Comparison of ENCODE assay signal across 16 cellular contexts in the genomic region with DNA sequence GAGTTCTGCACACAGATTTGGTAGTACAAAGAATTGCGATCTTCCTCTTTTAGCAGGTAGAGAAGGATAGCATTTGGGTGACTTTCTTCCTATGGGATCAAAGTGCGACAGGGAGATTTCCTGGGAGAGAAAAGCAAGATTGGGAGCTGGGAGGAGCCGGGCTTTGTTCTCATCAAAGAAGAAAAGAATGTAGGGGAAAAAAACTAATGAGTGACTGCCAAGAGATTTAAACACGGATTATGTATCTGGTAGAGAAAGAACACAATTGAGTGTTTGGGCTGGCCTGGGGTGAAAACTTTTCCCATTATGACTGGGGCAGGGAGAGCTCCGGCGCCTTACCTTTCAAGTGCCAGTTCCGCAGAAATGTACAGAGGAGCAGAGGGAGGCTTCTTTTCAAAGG.
DNase-seq lines count a peak whose midpoint lies in the region; ATAC-seq and TF ChIP-seq lines count a peak whose summit lies in the region.
"Had no signal": no experiment of that assay in that cellular context is flagged by ENCODE, and none has a peak within 500 bp of the region (broad histone marks: within the 10 kb centered on the region; RNA-seq: fewer than 3 reads in every experiment).

No MANE protein-coding gene starts in this region.

- no peaks in the 10 kb centered on the region for H3K9me3 Mint-ChIP-seq in Caco-2 (ENCODE audit: unreplicated experiment)
- H3K9me3 Mint-ChIP-seq in endodermal cell = no peaks in the 10 kb centered on the region
- H3K9me3 Mint-ChIP-seq: activated CD4-positive, alpha-beta T cell treated with anti-CD3 and anti-CD28 coated beads, Interleukin-2, amount 10 ng/mL, durations not matched to agents 24 days and 14 days; stimulated activated naive CD8-positive, alpha-beta T cell treated with anti-CD3 and anti-CD28 coated beads, Interleukin-15, Interleukin-2, amounts not matched to agents 100 ng/mL and 50 ng/mL, for 24 hours had no signal

- H2BK120ac ChIP-seq in IMR-90 (ENCODE audit: low read depth, low read length) (no peak overlapping the region), neuronal stem cell (ENCODE audit: low read depth, low read length) (no peak overlapping the region)

- peaks cover 33% of the 10 kb centered on the region for H3K4me1 Mint-ChIP-seq in Caco-2 (ENCODE audit: low read depth, unreplicated experiment)
- H3K4me1 Mint-ChIP-seq in endodermal cell = peaks cover 58% of the 10 kb centered on the region

- H3K23ac ChIP-seq in IMR-90 (ENCODE audit: low read depth, low read length) = no peak overlapping the region
- H3K23ac ChIP-seq in neuronal stem cell (ENCODE audit: low read depth, low read length, poor library complexity) = no peak overlapping the region

- TF ChIP-seq POLR2A in IMR-90 (IDR thresholded peaks at IDR 0.05; ENCODE audit: low read depth, low read length) = no peak

- H3K4me3 ChIP-seq in Caco-2 (ENCODE audit: low read depth, low read length) (no peak overlapping the region), IMR-90 (ENCODE audit: insufficient read depth, low read depth, low read length) (no peak overlapping the region), endodermal cell (ENCODE audit: low read length) (peak overlapping the region; percentile 74), neuronal stem cell (ENCODE audit: low read length in 2 of 2) (no peak overlapping the region), smooth muscle cell (no peak overlapping the region)
- H3K4me3 ChIP-seq: pancreas, SJSA1 had no signal

- H3F3A ChIP-seq in smooth muscle cell (ENCODE audit: low read depth) = peaks cover 16% of the 10 kb centered on the region

- CTCF ChIA-PET in Caco-2 (lab: Charles Lee) = interaction anchor here (1.5 to 1.9 kb wide), 2 partner anchors 22 to 32 kb away, joined by 4 to 6 read pairs; no protein-coding TSS in a partner anchor
- CTCF ChIA-PET in IMR-90 (lab: Yijun Ruan, JAX) = no interaction called here

- H4K91ac ChIP-seq in IMR-90 (ENCODE audit: insufficient read depth, low read depth, low read length) = no peak overlapping the region
- H4K91ac ChIP-seq in neuronal stem cell (ENCODE audit: low read depth, low read length, poor library complexity) = no peak overlapping the region

- intact Hi-C loops in Caco-2 (cut with micrococcal nuclease; ENCODE audit: unreplicated experiment) = loop anchor here (2.0 to 10.0 kb wide), 4 partner anchors 45 to 578 kb away; no protein-coding TSS in a partner anchor
- intact Hi-C loops in IMR-90 (cut with micrococcal nuclease) = no loop called here

- 47% methylated on average over 3 of the region's 7 CpGs; no CpG with 5 or more reads in 1 of the 2 experiments for WGBS in IMR-90 (ENCODE audit: extremely low coverage in 2 of 2, insufficient read length in 1 of 2), 2 experiments
- WGBS in endodermal cell (ENCODE audit: insufficient coverage in 1 of 2, insufficient read length in 1 of 2), 2 experiments = 46 to 55% methylated on average over 5 to 7 of the region's 7 CpGs
- no CpG with 5 or more reads among the region's 7 CpGs for WGBS in neuronal stem cell (ENCODE audit: extremely low coverage in 2 of 2, insufficient read length in 2 of 2, insufficient replicate concordance in 1 of 2), 2 donors
- 81% methylated on average over 7 of the region's 7 CpGs for WGBS in smooth muscle cell (ENCODE audit: low lambda C conversion rate)

- H3K79me2 ChIP-seq in smooth muscle cell (ENCODE audit: low read depth) = peaks cover 13% of the 10 kb centered on the region

- peak overlapping the region; percentile 79 for H3K27ac Mint-ChIP-seq in Caco-2 (ENCODE audit: unreplicated experiment)
- peak overlapping the region; percentile 67 for H3K27ac Mint-ChIP-seq in endodermal cell
- H3K27ac Mint-ChIP-seq: activated CD4-positive, alpha-beta T cell treated with anti-CD3 and anti-CD28 coated beads, Interleukin-2, amount 10 ng/mL, durations not matched to agents 24 days and 14 days; stimulated activated naive CD8-positive, alpha-beta T cell treated with anti-CD3 and anti-CD28 coated beads, Interleukin-15, Interleukin-2, amounts not matched to agents 100 ng/mL and 50 ng/mL, for 24 hours had no signal

- H4K5ac ChIP-seq in IMR-90 (ENCODE audit: low read depth, low read length) = no peak overlapping the region

- H3K27me3 Mint-ChIP-seq in Caco-2 (ENCODE audit: insufficient read depth, unreplicated experiment) (no peaks in the 10 kb centered on the region), endodermal cell (ENCODE audit: insufficient read depth) (no peaks in the 10 kb centered on the region)
- H3K27me3 Mint-ChIP-seq: activated CD4-positive, alpha-beta T cell treated with anti-CD3 and anti-CD28 coated beads, Interleukin-2, amount 10 ng/mL, durations not matched to agents 24 days and 14 days; stimulated activated naive CD8-positive, alpha-beta T cell treated with anti-CD3 and anti-CD28 coated beads, Interleukin-15, Interleukin-2, amounts not matched to agents 100 ng/mL and 50 ng/mL, for 24 hours had no signal

- DNase-seq in Caco-2 (peak in 1 of 2 experiments; percentile 25), IMR-90 (no peak), endodermal cell (no peak), neuronal stem cell (ENCODE audit: low spot score) (peak; percentile 58), NCI-H524 treated with DMSO at 0.1 percent for 48 hours (lab: John Stamatoyannopoulos, UW) (no peak), smooth muscle cell (lab: John Stamatoyannopoulos, UW; ENCODE audit: unreplicated experiment) (no peak)
- DNase-seq: activated CD4-positive, alpha-beta T cell treated with anti-CD3 and anti-CD28 coated beads, Interleukin-2, amount 10 ng/mL, durations not matched to agents 24 days and 14 days; GF-D8; midbrain; NCI-H146; pancreas; T1000 had no signal

- H4K8ac ChIP-seq in IMR-90 (ENCODE audit: low read depth in 2 of 2, low read length in 2 of 2) (no peak overlapping the region), neuronal stem cell (ENCODE audit: low read depth, low read length) (no peak overlapping the region)

- POLR2A ChIA-PET in Caco-2 (lab: Charles Lee) (interaction anchor here (0.5 to 1.2 kb wide), 2 partner anchors 53 to 79 kb away, joined by 3 read pairs; no protein-coding TSS in a partner anchor), IMR-90 (lab: Charles Lee; ENCODE audit: unreplicated experiment) (no interaction called here)

- peaks cover 36 to 67% of the 10 kb centered on the region in 2 experiments for H3K79me1 ChIP-seq in IMR-90 (ENCODE audit: low read depth in 1 of 2, low read length in 2 of 2)
- H3K79me1 ChIP-seq in neuronal stem cell (ENCODE audit: low read depth, low read length) = no peaks in the 10 kb centered on the region

- no peak for TF ChIP-seq RAD21 in IMR-90 (IDR thresholded peaks at IDR 0.05; ENCODE audit: low read length)

- H3K4me1 ChIP-seq in Caco-2 (peaks cover 47% of the 10 kb centered on the region), IMR-90 (ENCODE audit: control insufficient read depth, insufficient read depth, low read length) (peaks cover 25% of the 10 kb centered on the region), endodermal cell (ENCODE audit: control insufficient read depth, insufficient read depth, low read length) (peaks cover 34% of the 10 kb centered on the region), neuronal stem cell (ENCODE audit: control insufficient read depth in 2 of 2, insufficient read depth in 1 of 2, low read depth in 1 of 2, low read length in 2 of 2) (peaks cover 11 to 28% of the 10 kb centered on the region in 2 donors), smooth muscle cell (ENCODE audit: low read depth) (peaks cover 48% of the 10 kb centered on the region)

- ATAC-seq in IMR-90 (ENCODE audit: low read depth) = no peak
- no peak for ATAC-seq in HG03342 (IDR thresholded peaks at IDR 0.05; ENCODE audit: unreplicated experiment)
- ATAC-seq in HG02798 (IDR thresholded peaks at IDR 0.05; ENCODE audit: poor library complexity, unreplicated experiment) = no peak

- peaks cover 9% of the 10 kb centered on the region for H3K36me3 Mint-ChIP-seq in Caco-2 (ENCODE audit: insufficient read depth, unreplicated experiment)
- H3K36me3 Mint-ChIP-seq in endodermal cell (ENCODE audit: low read depth) = peaks cover 8% of the 10 kb centered on the region

- H3K9me3 ChIP-seq in Caco-2 = no peaks in the 10 kb centered on the region
- no peaks in the 10 kb centered on the region for H3K9me3 ChIP-seq in IMR-90 (ENCODE audit: control insufficient read depth, insufficient read depth, low read length)
- H3K9me3 ChIP-seq in endodermal cell (ENCODE audit: control insufficient read depth, low read length) = no peaks in the 10 kb centered on the region
- H3K9me3 ChIP-seq in neuronal stem cell (replicated peaks in 1 of 2; ENCODE audit: control insufficient read depth in 2 of 2, insufficient read depth in 1 of 2, low read depth in 1 of 2, low read length in 2 of 2) = no peaks in the 10 kb centered on the region
- H3K9me3 ChIP-seq in smooth muscle cell (replicated peaks; ENCODE audit: low read depth) = no peaks in the 10 kb centered on the region
- H3K9me3 ChIP-seq: pancreas, SJSA1 had no signal

- H2AK5ac ChIP-seq in IMR-90 (ENCODE audit: low read depth, low read length) (no peak overlapping the region), neuronal stem cell (ENCODE audit: low read depth, low read length) (no peak overlapping the region)

- H3K9me1 ChIP-seq in IMR-90 (ENCODE audit: insufficient read depth, low read length) = peaks cover 14% of the 10 kb centered on the region

- H3K4ac ChIP-seq in IMR-90 (ENCODE audit: low read depth, low read length) (no peak overlapping the region), neuronal stem cell (ENCODE audit: low read length) (no peak overlapping the region)

- H2BK15ac ChIP-seq in IMR-90 (ENCODE audit: low read depth, low read length) (no peak overlapping the region), neuronal stem cell (ENCODE audit: low read length) (no peak overlapping the region)

- TF ChIP-seq CTCF in Caco-2 (IDR thresholded peaks at IDR 0.05; ENCODE audit: insufficient read depth in 1 of 2, low read depth in 1 of 2, low read length in 1 of 2, severe bottlenecking in 1 of 2, unreplicated experiment in 1 of 2) (no peak), IMR-90 (conservative IDR thresholded peaks at IDR 0.05; ENCODE audit: low read depth, low read length) (no peak), endodermal cell (conservative IDR thresholded peaks at IDR 0.05) (no peak), smooth muscle cell (IDR thresholded peaks at IDR 0.05; ENCODE audit: borderline replicate concordance, insufficient read depth, poor library complexity, severe bottlenecking) (no peak)

- H3K4me2 ChIP-seq in IMR-90 (ENCODE audit: low read depth, low read length) (no peak overlapping the region), neuronal stem cell (ENCODE audit: insufficient read depth, low read length, poor library complexity, severe bottlenecking) (no peak overlapping the region), smooth muscle cell (no peak overlapping the region)

- dilution Hi-C loops in IMR-90 (cut with HindIII; ENCODE audit: low sequenced_read_pairs, unreplicated experiment) = no loop called here

- H3K27ac ChIP-seq in IMR-90 (ENCODE audit: insufficient read depth, low read length) = no peak overlapping the region
- peak overlapping the region; percentile 85 for H3K27ac ChIP-seq in endodermal cell (ENCODE audit: low read depth, low read length)
- no peak overlapping the region for H3K27ac ChIP-seq in neuronal stem cell (replicated peaks; ENCODE audit: low read length)
- no peak overlapping the region for H3K27ac ChIP-seq in smooth muscle cell (ENCODE audit: low read depth)
- H3K27ac ChIP-seq: pancreas, SJSA1 had no signal

- H3K56ac ChIP-seq in IMR-90 (ENCODE audit: extremely low read depth, insufficient read depth, low read length) = no peak overlapping the region

- BruUV-seq in Caco-2 (replicated peaks; lab: Mats Ljungman, UMichigan) (no TSS peak), IMR-90 (replicated peaks; lab: Mats Ljungman, UMichigan) (no TSS peak)

- H4K20me1 ChIP-seq in IMR-90 (ENCODE audit: insufficient read depth, low read length) (peaks cover 4% of the 10 kb centered on the region), smooth muscle cell (ENCODE audit: low read depth) (peaks cover 10% of the 10 kb centered on the region)

- in situ Hi-C loops in IMR-90 (cut with MboI; ENCODE audit: low sequenced_read_pairs) = no loop called here

- H3K27me3 ChIP-seq in Caco-2 (replicated peaks; ENCODE audit: control insufficient read depth, insufficient read depth, low read length) (no peaks in the 10 kb centered on the region), IMR-90 (ENCODE audit: control insufficient read depth, insufficient read depth, low read length) (no peaks in the 10 kb centered on the region), endodermal cell (ENCODE audit: control insufficient read depth, insufficient read depth, low read length, poor library complexity, severe bottlenecking) (no peaks in the 10 kb centered on the region), neuronal stem cell (ENCODE audit: control insufficient read depth in 3 of 3, insufficient read depth in 3 of 3, low read depth in 1 of 3, low read length in 3 of 3) (no peaks in the 10 kb centered on the region), smooth muscle cell (ENCODE audit: low read depth) (no peaks in the 10 kb centered on the region)
- H3K27me3 ChIP-seq: pancreas, SJSA1 had no signal

- H3K4me3 Mint-ChIP-seq in Caco-2 (ENCODE audit: unreplicated experiment) (peak overlapping the region; percentile 49), endodermal cell (peak overlapping the region; percentile 17)
- H3K4me3 Mint-ChIP-seq: activated CD4-positive, alpha-beta T cell treated with anti-CD3 and anti-CD28 coated beads, Interleukin-2, amount 10 ng/mL, durations not matched to agents 24 days and 14 days; stimulated activated naive CD8-positive, alpha-beta T cell treated with anti-CD3 and anti-CD28 coated beads, Interleukin-15, Interleukin-2, amounts not matched to agents 100 ng/mL and 50 ng/mL, for 24 hours had no signal

- 0 out of 2 replicates have a peak overlapping the region, but pooled peaks have one; percentile 21 for H3K14ac ChIP-seq in IMR-90 (replicated peaks; ENCODE audit: low read depth, low read length)
- H3K14ac ChIP-seq in neuronal stem cell (ENCODE audit: low read length) = no peak overlapping the region

- H3K18ac ChIP-seq in IMR-90 (ENCODE audit: low read depth, low read length) (no peak overlapping the region), neuronal stem cell (ENCODE audit: low read length) (no peak overlapping the region)

- no peak overlapping the region for H2AK9ac ChIP-seq in IMR-90 (replicated peaks; ENCODE audit: low read depth, low read length, poor library complexity)

- no peak overlapping the region for H2BK5ac ChIP-seq in IMR-90 (ENCODE audit: low read depth, low read length, poor library complexity, severe bottlenecking)
- no peak overlapping the region for H2BK5ac ChIP-seq in neuronal stem cell (ENCODE audit: low read length)

- H2BK12ac ChIP-seq in neuronal stem cell (ENCODE audit: low read length) = no peak overlapping the region

- H3K36me3 ChIP-seq in Caco-2 (ENCODE audit: control insufficient read depth, insufficient read depth, low read length) = no peaks in the 10 kb centered on the region
- H3K36me3 ChIP-seq in IMR-90 (ENCODE audit: control insufficient read depth, insufficient read depth, low read length) = peaks cover 2% of the 10 kb centered on the region
- H3K36me3 ChIP-seq in endodermal cell (ENCODE audit: control insufficient read depth, insufficient read depth, low read length) = no peaks in the 10 kb centered on the region
- H3K36me3 ChIP-seq in neuronal stem cell (replicated peaks in 1 of 2; ENCODE audit: control insufficient read depth in 2 of 2, insufficient read depth in 2 of 2, low read length in 2 of 2) = no peaks in the 10 kb centered on the region
- H3K36me3 ChIP-seq in smooth muscle cell (ENCODE audit: low read depth) = no peaks in the 10 kb centered on the region
- H3K36me3 ChIP-seq: pancreas, SJSA1 had no signal

- H3K9ac ChIP-seq in IMR-90 (ENCODE audit: low read depth, low read length) = no peak overlapping the region
- H3K9ac ChIP-seq in endodermal cell (ENCODE audit: extremely low read depth, low read length, poor library complexity, severe bottlenecking) = no peak overlapping the region
- H3K9ac ChIP-seq in neuronal stem cell (ENCODE audit: low read depth, low read length, poor library complexity) = no peak overlapping the region
- no peak overlapping the region for H3K9ac ChIP-seq in smooth muscle cell (ENCODE audit: low read depth)

- H2BK20ac ChIP-seq in IMR-90 (ENCODE audit: low read depth, low read length) = no peak overlapping the region

- H2AFZ ChIP-seq in IMR-90 (replicated peaks; ENCODE audit: low read length, poor library complexity) (no peak overlapping the region), neuronal stem cell (ENCODE audit: low read length) (peak overlapping the region; percentile 8), smooth muscle cell (ENCODE audit: low read depth) (no peak overlapping the region)
